8 cellular contexts compared by ENCODE assay signal in genomic region chr14:96104469-96105057, GRCh38.
DNase-seq lines count a peak whose midpoint lies in the region; ATAC-seq, FAIRE-seq and TF ChIP-seq lines count a peak whose summit lies in the region.

No MANE protein-coding gene starts in this region.

- intact Hi-C loops in HepG2 (cut with micrococcal nuclease; ENCODE audit: unreplicated experiment) (no loop called here), A673 (cut with micrococcal nuclease; ENCODE audit: unreplicated experiment) (no loop called here)

- no peak overlapping the region for H2AFZ ChIP-seq in HepG2 (ENCODE audit: low read length)

- POLR2A ChIA-PET in HepG2 (lab: Yijun Ruan, JAX) (no interaction called here), A673 (lab: Charles Lee; ENCODE audit: low non-redundant PET) (interaction anchor here (0.6 kb wide), 1 partner anchor 14 kb away, joined by 3 read pairs; no protein-coding TSS in a partner anchor)

- no peaks in the 10 kb centered on the region for H3K79me2 ChIP-seq in HepG2 (ENCODE audit: insufficient read depth, low read length)

- no peak overlapping the region for H3K9ac ChIP-seq in HepG2 (ENCODE audit: insufficient read depth, low read depth, low read length)

- H3K27me3 ChIP-seq in brain microvascular endothelial cell (replicated peaks) (no peaks in the 10 kb centered on the region), HepG2 (ENCODE audit: control insufficient read depth in 1 of 2, insufficient read depth in 2 of 2, low read length in 2 of 2) (peaks cover 0 to 1% of the 10 kb centered on the region in 2 experiments; a peak in 1 of 5 replicates), A673 (replicated peaks; ENCODE audit: insufficient read depth, low read depth, low read length, poor library complexity) (no peaks in the 10 kb centered on the region)

- H3K4me1 ChIP-seq in HepG2 (ENCODE audit: insufficient read depth, low read length): peaks cover 7% of the 10 kb centered on the region; the same call in 1 of the 2 replicates
- no peaks in the 10 kb centered on the region for H3K4me1 ChIP-seq in A673 (ENCODE audit: insufficient read depth, low read length, poor library complexity, severe bottlenecking)

- H3K9me3 ChIP-seq in HepG2 (ENCODE audit: low read length): no peaks in the 10 kb centered on the region
- no peaks in the 10 kb centered on the region for H3K9me3 ChIP-seq in A673 (ENCODE audit: low read depth, low read length, poor library complexity, severe bottlenecking)

- 25% methylated on average over 11 of the region's 19 CpGs for WGBS in HepG2 (ENCODE audit: low lambda C conversion rate)

- no peak for TF ChIP-seq RAD21 in HepG2 (CRISPR knock-in tag; IDR thresholded peaks at IDR 0.05)

- H3K36me3 ChIP-seq in brain microvascular endothelial cell (replicated peaks) (no peaks in the 10 kb centered on the region), HepG2 (replicated peaks in 1 of 2; ENCODE audit: control insufficient read depth in 1 of 2, insufficient read depth in 2 of 2, low read length in 2 of 2) (no peaks in the 10 kb centered on the region), A673 (ENCODE audit: insufficient read depth, low read length, poor library complexity, severe bottlenecking) (no peaks in the 10 kb centered on the region)

- CTCF ChIA-PET in HepG2 (lab: Yijun Ruan, JAX; ENCODE audit: low intra/inter-chr PET ratio, low total read pairs) (no interaction called here), A673 (lab: Charles Lee) (no interaction called here)

- no peak overlapping the region for H3K4me2 ChIP-seq in HepG2 (ENCODE audit: low read depth, low read length)

- H3K4me3 ChIP-seq in brain microvascular endothelial cell (ENCODE audit: low read depth, low read length) (no peak overlapping the region), HepG2 (replicated peaks in 1 of 3; ENCODE audit: insufficient read depth in 1 of 3, low read depth in 2 of 3, low read length in 3 of 3) (no peak overlapping the region), A673 (ENCODE audit: low read depth, low read length, poor library complexity, severe bottlenecking) (no peak overlapping the region)

- H4K20me1 ChIP-seq in HepG2 (ENCODE audit: insufficient read depth, low read length): no peaks in the 10 kb centered on the region

- H3K27ac ChIP-seq in brain microvascular endothelial cell (peak overlapping the region; percentile 79), HepG2 (ENCODE audit: extremely low read length, insufficient read depth, low read length) (no peak overlapping the region), A673 (ENCODE audit: low read depth, low read length, poor library complexity, severe bottlenecking) (no peak overlapping the region)

- in situ Hi-C loops in ACHN (cut with HindIII; ENCODE audit: low pct_ligation_motif_present, low pct_unique_long_range_greater_than_20kb, low sequenced_read_pairs) (loop anchor here (25.0 kb wide), 1 partner anchor 183 kb away; no protein-coding TSS in a partner anchor), brain microvascular endothelial cell (cut with HindIII; ENCODE audit: low pct_ligation_motif_present, low sequenced_read_pairs) (no loop called here), HepG2 (cut with HindIII; ENCODE audit: extremely low pct_ligation_motif_present, low pct_unique_long_range_greater_than_20kb) (no loop called here)

- no peak for TF ChIP-seq EP300 in HepG2 (IDR thresholded peaks at IDR 0.05; ENCODE audit: low read depth in 2 of 2, low read length in 2 of 2)
- TF ChIP-seq EP300 in HepG2 (CRISPR knock-in tag; IDR thresholded peaks at IDR 0.05; ENCODE audit: borderline replicate concordance): no peak

- no peak for TF ChIP-seq CTCF in brain microvascular endothelial cell (IDR thresholded peaks at IDR 0.05; ENCODE audit: low read depth, low read length, missing control alignments)
- TF ChIP-seq CTCF in HepG2 (CRISPR knock-in tag; IDR thresholded peaks at IDR 0.05): no peak
- no peak for TF ChIP-seq CTCF in A673 (conservative IDR thresholded peaks at IDR 0.05; ENCODE audit: low read depth, low read length)

- DNase-seq in ACHN: peak; percentile 65
- peak; percentile 43 for DNase-seq in HS-27A (ENCODE audit: low read depth)
- peak; percentile 95 for DNase-seq in brain microvascular endothelial cell
- DNase-seq in HepG2 (ENCODE audit: low spot score): peak; percentile 24
- DNase-seq in NCI-H2081 treated with DMSO at 0.1 percent for 48 hours (lab: John Stamatoyannopoulos, UW): no peak
- no peak for DNase-seq in GM12891 (ENCODE audit: insufficient read length, low spot score)
- DNase-seq in A673 (ENCODE audit: low spot score): no peak
- no peak for DNase-seq in effector CD4-positive, alpha-beta T cell

- peak; percentile 52; the same call in 2 of the 3 replicates for ATAC-seq in HepG2

- BruUV-seq in HepG2 (replicated peaks; lab: Mats Ljungman, UMichigan) (no TSS peak), A673 (replicated peaks; lab: Mats Ljungman, UMichigan) (no TSS peak)

- TF ChIP-seq POLR2A in HepG2 (IDR thresholded peaks at IDR 0.05; ENCODE audit: insufficient read depth in 1 of 2, low read depth in 2 of 2, low read length in 2 of 2): no peak
- TF ChIP-seq POLR2A in GM12891 (IDR thresholded peaks at IDR 0.05; ENCODE audit: low read depth, low read length): no peak

- FAIRE-seq in HepG2 (lab: Jason Lieb, UNC) (no peak), GM12891 (lab: Jason Lieb, UNC) (no peak)

TF ChIP-seq in HepG2, 621 proteins besides CTCF, POLR2A, EP300 and RAD21 (continues in another document):
- peak in 1 of 2 experiments; percentile 42; a peak in 1 of 4 replicates for TF ChIP-seq ATF4 (CRISPR knock-in tag; IDR thresholded peaks at IDR 0.05)

TF ChIP-seq in GM12891, 5 proteins besides CTCF, POLR2A, EP300 and RAD21:
- TF ChIP-seq TAF1 (IDR thresholded peaks at IDR 0.05; ENCODE audit: low read depth, low read length) (no peak), SPI1 (IDR thresholded peaks at IDR 0.05; ENCODE audit: low read depth, low read length) (no peak), PAX5 (IDR thresholded peaks at IDR 0.05; ENCODE audit: insufficient read depth, low read length, severe bottlenecking) (no peak), POU2F2 (IDR thresholded peaks at IDR 0.05; ENCODE audit: low read depth, low read length) (no peak), POLR2AphosphoS5 (IDR thresholded peaks at IDR 0.05; ENCODE audit: low read depth, low read length) (no peak)

Comparison
In these comparisons a context has a peak if more than half of its experiments do, and no peak if none do; other contexts are left out.
1. DNase-seq: peak in ACHN (single experiment), HS-27A (single experiment), brain microvascular endothelial cell (single experiment) and HepG2 (single experiment); none in NCI-H2081 treated with DMSO at 0.1 percent for 48 hours (single experiment), GM12891 (single experiment), A673 (single experiment) and effector CD4-positive, alpha-beta T cell (single experiment).